Comparison of ENCODE assay signal across 1 cellular context in genomic region chr10:133349577-133350011, GRCh38.
TF ChIP-seq lines count a peak whose summit lies in the region.

No MANE protein-coding gene starts in this region.

TF ChIP-seq in HepG2, 621 proteins besides CTCF, POLR2A, EP300 and RAD21:
- peak; percentile 25; the same call in 1 of the 2 replicates for TF ChIP-seq ZFP41 (CRISPR knock-in tag; IDR thresholded peaks at IDR 0.05; ENCODE audit: borderline replicate concordance)
- no peak for TF ChIP-seq GABPB1 (CRISPR knock-in tag; IDR thresholded peaks at IDR 0.05)
- 0 out of 2 replicates have a peak, but pooled peaks have one; percentile 32 for TF ChIP-seq PRMT3 (CRISPR knock-in tag; IDR thresholded peaks at IDR 0.05; ENCODE audit: borderline replicate concordance, low read depth)
- TF ChIP-seq, protein P1, sequence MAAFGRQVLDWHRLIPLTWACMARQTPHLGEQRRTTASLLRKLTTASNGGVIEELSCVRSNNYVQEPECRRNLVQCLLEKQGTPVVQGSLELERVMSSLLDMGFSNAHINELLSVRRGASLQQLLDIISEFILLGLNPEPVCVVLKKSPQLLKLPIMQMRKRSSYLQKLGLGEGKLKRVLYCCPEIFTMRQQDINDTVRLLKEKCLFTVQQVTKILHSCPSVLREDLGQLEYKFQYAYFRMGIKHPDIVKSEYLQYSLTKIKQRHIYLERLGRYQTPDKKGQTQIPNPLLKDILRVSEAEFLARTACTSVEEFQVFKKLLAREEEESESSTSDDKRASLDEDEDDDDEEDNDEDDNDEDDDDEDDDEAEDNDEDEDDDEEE (CRISPR knock-in tag; IDR thresholded peaks at IDR 0.05), result no peak
- TF ChIP-seq HNRNPL (IDR thresholded peaks at IDR 0.05; ENCODE audit: low read depth, low read length), result peak; percentile 14; the same call in 1 of the 2 replicates
- no peak for TF ChIP-seq REL (CRISPR knock-in tag; conservative IDR thresholded peaks at IDR 0.05)
- peak; percentile 38; the same call in 1 of the 2 replicates for TF ChIP-seq MAX (IDR thresholded peaks at IDR 0.05)
- TF ChIP-seq ZBTB34 (CRISPR knock-in tag; IDR thresholded peaks at IDR 0.05), result no peak
- 0 out of 2 replicates have a peak, but pooled peaks have one; percentile 29 for TF ChIP-seq MTA1 (CRISPR knock-in tag; IDR thresholded peaks at IDR 0.05; ENCODE audit: borderline replicate concordance)
- TF ChIP-seq ZC3H4 (CRISPR knock-in tag; IDR thresholded peaks at IDR 0.05; ENCODE audit: borderline replicate concordance), result no peak
- TF ChIP-seq, protein P2, sequence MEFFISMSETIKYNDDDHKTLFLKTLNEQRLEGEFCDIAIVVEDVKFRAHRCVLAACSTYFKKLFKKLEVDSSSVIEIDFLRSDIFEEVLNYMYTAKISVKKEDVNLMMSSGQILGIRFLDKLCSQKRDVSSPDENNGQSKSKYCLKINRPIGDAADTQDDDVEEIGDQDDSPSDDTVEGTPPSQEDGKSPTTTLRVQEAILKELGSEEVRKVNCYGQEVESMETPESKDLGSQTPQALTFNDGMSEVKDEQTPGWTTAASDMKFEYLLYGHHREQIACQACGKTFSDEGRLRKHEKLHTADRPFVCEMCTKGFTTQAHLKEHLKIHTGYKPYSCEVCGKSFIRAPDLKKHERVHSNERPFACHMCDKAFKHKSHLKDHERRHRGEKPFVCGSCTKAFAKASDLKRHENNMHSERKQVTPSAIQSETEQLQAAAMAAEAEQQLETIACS (CRISPR knock-in tag; IDR thresholded peaks at IDR 0.05), result no peak
- no peak for TF ChIP-seq ZBTB21 (CRISPR knock-in tag; IDR thresholded peaks at IDR 0.05)
- no peak for TF ChIP-seq RFX1 (IDR thresholded peaks at IDR 0.05)
- TF ChIP-seq RBFOX2 (IDR thresholded peaks at IDR 0.05; ENCODE audit: low read depth, low read length), result peak; percentile 65; the same call in 1 of the 2 replicates
- TF ChIP-seq ATF7 (IDR thresholded peaks at IDR 0.05), result no peak
- TF ChIP-seq ATF7 (CRISPR knock-in tag; IDR thresholded peaks at IDR 0.05), result 0 out of 2 replicates have a peak, but pooled peaks have one; percentile 12
- no peak for TF ChIP-seq ZBTB3 (CRISPR knock-in tag; IDR thresholded peaks at IDR 0.05; ENCODE audit: borderline replicate concordance, low read depth)
- no peak for TF ChIP-seq SRSF4 (IDR thresholded peaks at IDR 0.05; ENCODE audit: low read depth, low read length, poor library complexity, severe bottlenecking)
- peak; percentile 9; the same call in 1 of the 2 replicates for TF ChIP-seq POLR2AphosphoS5 (IDR thresholded peaks at IDR 0.05; ENCODE audit: low read depth, low read length)
- no peak for TF ChIP-seq HNF4A (CRISPR knock-in tag; IDR thresholded peaks at IDR 0.05)
- 0 out of 2 replicates have a peak, but pooled peaks have one; percentile 19 for TF ChIP-seq POLR2G (IDR thresholded peaks at IDR 0.05; ENCODE audit: low read depth, low read length)
- no peak for TF ChIP-seq ZNF224 (CRISPR knock-in tag; IDR thresholded peaks at IDR 0.05)
- peak; percentile 92 for TF ChIP-seq AGO1 (IDR thresholded peaks at IDR 0.05; ENCODE audit: low read depth, low read length, poor library complexity, severe bottlenecking)
- TF ChIP-seq AGO2 (optimal IDR thresholded peaks at IDR 0.05; ENCODE audit: low read depth, low read length), result peak; percentile 98
- no peak for TF ChIP-seq ZNF121 (CRISPR knock-in tag; IDR thresholded peaks at IDR 0.05)
- TF ChIP-seq NFRKB (IDR thresholded peaks at IDR 0.05), result no peak
- no peak for TF ChIP-seq ZNF75D (CRISPR knock-in tag; IDR thresholded peaks at IDR 0.05; ENCODE audit: borderline replicate concordance)
- no peak for TF ChIP-seq ZFP90 (CRISPR knock-in tag; IDR thresholded peaks at IDR 0.05; ENCODE audit: borderline replicate concordance)
- TF ChIP-seq DNMT1 (CRISPR knock-in tag; IDR thresholded peaks at IDR 0.05), result peak; percentile 4; the same call in 1 of the 2 replicates
- no peak for TF ChIP-seq ZNF546 (CRISPR knock-in tag; conservative IDR thresholded peaks at IDR 0.05)
- TF ChIP-seq ZFX (CRISPR knock-in tag; IDR thresholded peaks at IDR 0.05; ENCODE audit: low read depth), result peak; percentile 13; the same call in 1 of the 2 replicates
- 0 out of 2 replicates have a peak, but pooled peaks have one; percentile 20 for TF ChIP-seq PAF1 (CRISPR knock-in tag; IDR thresholded peaks at IDR 0.05)
- TF ChIP-seq AKAP8 (CRISPR knock-in tag; IDR thresholded peaks at IDR 0.05), result peak; percentile 93; the same call in 1 of the 2 replicates
